Comparison of ENCODE assay signal across 20 cellular contexts in the genomic region with DNA sequence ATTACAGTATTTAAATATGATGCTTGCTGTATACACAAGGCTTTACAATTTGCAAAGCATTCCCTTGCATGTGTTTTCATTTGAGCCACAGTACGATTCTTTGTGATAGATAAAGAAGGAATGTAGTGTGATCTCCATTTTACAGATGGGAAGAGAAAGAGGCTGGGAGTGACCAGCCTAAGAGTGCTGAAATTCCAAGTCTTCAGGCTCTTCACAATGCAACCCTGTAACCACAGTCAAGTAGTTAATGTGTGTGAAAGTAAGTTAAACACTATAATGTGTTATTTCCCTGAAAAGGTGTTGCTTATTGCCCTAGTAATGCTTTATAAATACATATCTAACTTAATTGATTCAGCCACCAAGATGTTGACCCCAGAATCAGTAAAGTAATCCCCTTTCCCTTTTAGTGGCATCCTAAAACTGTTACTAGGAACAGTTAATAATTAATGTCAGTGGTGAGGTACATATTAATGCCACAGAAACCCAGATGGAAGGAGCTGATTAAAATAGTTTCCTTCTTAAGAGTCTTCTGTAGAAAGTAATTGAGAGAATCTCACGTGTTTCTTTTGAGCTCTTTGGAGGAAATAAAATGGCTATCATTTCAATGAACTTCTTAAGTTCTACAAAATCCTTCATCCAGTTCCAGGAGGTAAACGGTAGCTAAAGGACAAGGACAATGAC.
"Had no signal": no experiment of that assay in that cellular context is flagged by ENCODE, and none has a peak within 500 bp of the region (broad histone marks: within the 10 kb centered on the region; RNA-seq: fewer than 3 reads in every experiment).

No MANE protein-coding gene starts in this region.

- H3K27ac ChIP-seq: brain microvascular endothelial cell, dorsolateral prefrontal cortex, ovary, WERI-Rb-1 had no signal

- ATAC-seq: activated T-cell treated with anti-CD3 and anti-CD28 coated beads, Interleukin-2, amount 50 U/mL, for 72 hours; naive thymus-derived CD4-positive, alpha-beta T cell; sciatic nerve; stimulated activated naive CD8-positive, alpha-beta T cell treated with anti-CD3 and anti-CD28 coated beads, Interleukin-15, amount 100 ng/mL, for 72 hours had no signal

- H3K4me3 ChIP-seq: dorsolateral prefrontal cortex, ovary, smooth muscle cell had no signal

- H3K9me3 ChIP-seq: ovary had no signal

- DNase-seq: activated CD4-positive, alpha-beta T cell treated with anti-CD3 and anti-CD28 coated beads, Interleukin-2, amount 50 U/mL, for 4 hours; activated effector memory CD4-positive, alpha-beta T cell treated with anti-CD3 and anti-CD28 coated beads, Interleukin-2, amount 50 U/mL, for 16 hours; activated naive CD4-positive, alpha-beta T cell treated with anti-CD3 and anti-CD28 coated beads, Interleukin-2, amount 50 U/mL, for 16 hours; activated T-cell treated with anti-CD3 and anti-CD28 coated beads, Interleukin-2, amount 50 U/mL, for 72 hours; aorta; brain microvascular endothelial cell; central memory CD4-positive, alpha-beta T cell; dorsolateral prefrontal cortex; head of caudate nucleus; mesenchymal stem cell; naive thymus-derived CD4-positive, alpha-beta T cell; ovary; stimulated activated CD4-positive, alpha-beta T cell treated with anti-CD3 and anti-CD28 coated beads, Interleukin-4, amount 100 ng/mL, for 1 hour; stimulated activated naive CD8-positive, alpha-beta T cell treated with anti-CD3 and anti-CD28 coated beads, Interleukin-15, amount 100 ng/mL, for 72 hours; WERI-Rb-1 had no signal

- H3K36me3 ChIP-seq: brain microvascular endothelial cell, ovary, WERI-Rb-1 had no signal

- FAIRE-seq: colon, frontal cortex, keratinocyte had no signal

- H3K27me3 ChIP-seq: brain microvascular endothelial cell, ovary had no signal
